Comparison of ENCODE assay signal across 8 cellular contexts in the genomic region with DNA sequence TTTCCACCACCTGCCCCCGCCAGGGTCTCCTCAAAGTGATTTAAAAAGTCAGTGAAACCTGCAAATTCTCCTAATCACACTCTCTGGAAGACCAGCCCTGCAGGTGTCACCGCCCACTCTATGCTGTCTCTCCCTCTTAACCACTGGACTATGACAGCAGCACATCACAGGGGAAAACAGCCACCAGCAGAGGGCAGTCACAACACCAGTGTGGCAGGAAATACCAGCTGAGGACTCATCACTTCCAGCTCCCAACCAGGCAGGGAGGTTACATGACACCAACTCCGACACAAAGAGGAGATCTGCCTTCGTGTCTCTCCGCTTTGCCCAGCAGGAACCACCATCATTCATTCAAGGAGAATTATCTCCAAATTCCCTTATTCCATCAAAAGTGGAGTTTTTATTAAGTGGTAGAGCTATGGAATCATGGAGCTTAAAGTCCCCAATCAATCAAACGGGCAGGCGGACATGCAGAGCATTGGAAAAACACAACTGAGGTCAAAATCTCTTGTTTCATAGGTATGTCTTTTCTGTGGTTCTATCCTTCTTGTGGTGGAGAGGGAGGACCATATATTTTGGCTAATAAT.
DNase-seq lines count a peak whose midpoint lies in the region; ATAC-seq and TF ChIP-seq lines count a peak whose summit lies in the region.

No MANE protein-coding gene starts in this region.

- ATAC-seq in GM19463 (IDR thresholded peaks at IDR 0.05; ENCODE audit: unreplicated experiment): peak; percentile 82
- peak; percentile 89 for ATAC-seq in stimulated activated naive CD8-positive, alpha-beta T cell treated with anti-CD3 and anti-CD28 coated beads, Interleukin-15, amount 100 ng/mL, for 72 hours

- peaks cover 7% of the 10 kb centered on the region for H3F3A ChIP-seq in neural progenitor cell (ENCODE audit: low read depth)

- peaks cover 9% of the 10 kb centered on the region for H3K36me3 Mint-ChIP-seq in neural progenitor cell

- H3K4me1 ChIP-seq in BLaER1: peaks cover 90% of the 10 kb centered on the region
- H3K4me1 ChIP-seq in OCI-LY3 (ENCODE audit: low read length): peaks cover 16% of the 10 kb centered on the region
- H3K4me1 ChIP-seq in neural progenitor cell: peaks cover 16% of the 10 kb centered on the region

- H3K9ac ChIP-seq in BLaER1 (peak overlapping the region; percentile 77; the same call in 1 of the 2 replicates), OCI-LY3 (ENCODE audit: low read length) (no peak overlapping the region), neural progenitor cell (no peak overlapping the region)

- H3K27ac Mint-ChIP-seq in neural progenitor cell: no peak overlapping the region
- peak overlapping the region in 1 of 2 donors; percentile 3 for H3K27ac Mint-ChIP-seq in stimulated activated naive CD8-positive, alpha-beta T cell treated with anti-CD3 and anti-CD28 coated beads, Interleukin-15, amount 100 ng/mL, for 72 hours

- TF ChIP-seq CTCF in OCI-LY3 (IDR thresholded peaks at IDR 0.05; ENCODE audit: low read depth, low read length) (peak; percentile 90), neural progenitor cell (IDR thresholded peaks at IDR 0.05) (peak; percentile 93)

- DNase-seq in HT1080 (ENCODE audit: low read depth) (peak; percentile 91), fibroblast of peridontal ligament (ENCODE audit: extremely low read depth) (peak; percentile 55), neural progenitor cell (ENCODE audit: low spot score) (peak; percentile 92)
- peak; percentile 63 for DNase-seq in activated T-cell treated with anti-CD3 and anti-CD28 coated beads, Interleukin-2, amount 50 U/mL, for 1 hour
- DNase-seq in stimulated activated naive CD8-positive, alpha-beta T cell treated with anti-CD3 and anti-CD28 coated beads, Interleukin-15, amount 100 ng/mL, for 72 hours: peak; percentile 68 to 81

- H3K9me3 ChIP-seq in BLaER1 (no peaks in the 10 kb centered on the region), OCI-LY3 (ENCODE audit: insufficient read depth, low read length) (no peaks in the 10 kb centered on the region), neural progenitor cell (ENCODE audit: low read depth) (no peaks in the 10 kb centered on the region)

- peak overlapping the region; percentile 77 for H3K27ac ChIP-seq in BLaER1
- H3K27ac ChIP-seq in OCI-LY3 (ENCODE audit: low read length): no peak overlapping the region
- H3K27ac ChIP-seq in neural progenitor cell: no peak overlapping the region

- H4K20me1 ChIP-seq in BLaER1: peaks cover 67% of the 10 kb centered on the region
- 0 out of 2 replicates have a peak, but pooled peaks cover 3% of the 10 kb centered on the region for H4K20me1 ChIP-seq in OCI-LY3 (ENCODE audit: insufficient read depth, low read length)
- peaks cover 26% of the 10 kb centered on the region for H4K20me1 ChIP-seq in neural progenitor cell (ENCODE audit: low read depth)

- H3K36me3 ChIP-seq in BLaER1 (peaks cover 17% of the 10 kb centered on the region), OCI-LY3 (replicated peaks; ENCODE audit: low read depth, low read length) (no peaks in the 10 kb centered on the region), neural progenitor cell (no peaks in the 10 kb centered on the region)

- H3K79me2 ChIP-seq in OCI-LY3 (ENCODE audit: low read length) (no peaks in the 10 kb centered on the region), neural progenitor cell (ENCODE audit: low read depth) (peaks cover 70% of the 10 kb centered on the region)

- no peak overlapping the region for H3K4me3 Mint-ChIP-seq in neural progenitor cell
- H3K4me3 Mint-ChIP-seq in stimulated activated naive CD8-positive, alpha-beta T cell treated with anti-CD3 and anti-CD28 coated beads, Interleukin-15, amount 100 ng/mL, for 72 hours: no peak overlapping the region

- H3K9me3 Mint-ChIP-seq in neural progenitor cell: no peaks in the 10 kb centered on the region
- H3K9me3 Mint-ChIP-seq in stimulated activated naive CD8-positive, alpha-beta T cell treated with anti-CD3 and anti-CD28 coated beads, Interleukin-15, amount 100 ng/mL, for 72 hours: no peaks in the 10 kb centered on the region

- peak overlapping the region; percentile 60 for H3K4me3 ChIP-seq in BLaER1
- H3K4me3 ChIP-seq in OCI-LY3 (ENCODE audit: low read length): peak overlapping the region; percentile 22
- H3K4me3 ChIP-seq in neural progenitor cell: no peak overlapping the region

- no peak overlapping the region for H2AFZ ChIP-seq in OCI-LY3 (ENCODE audit: low read depth, low read length)
- no peak overlapping the region for H2AFZ ChIP-seq in neural progenitor cell (replicated peaks)

- H3K4me1 Mint-ChIP-seq in neural progenitor cell: peaks cover 39% of the 10 kb centered on the region
- H3K4me1 Mint-ChIP-seq in stimulated activated naive CD8-positive, alpha-beta T cell treated with anti-CD3 and anti-CD28 coated beads, Interleukin-15, amount 100 ng/mL, for 72 hours: peaks cover 8% of the 10 kb centered on the region

- H3K27me3 Mint-ChIP-seq in neural progenitor cell (ENCODE audit: insufficient read depth, low read depth): no peaks in the 10 kb centered on the region
- H3K27me3 Mint-ChIP-seq in stimulated activated naive CD8-positive, alpha-beta T cell treated with anti-CD3 and anti-CD28 coated beads, Interleukin-15, amount 100 ng/mL, for 72 hours: peaks cover 15% of the 10 kb centered on the region

- H3K4me2 ChIP-seq in BLaER1 (peak overlapping the region; percentile 93), OCI-LY3 (ENCODE audit: low read length) (peak overlapping the region; percentile 56), neural progenitor cell (no peak overlapping the region)

- H3K27me3 ChIP-seq in BLaER1 (no peaks in the 10 kb centered on the region), OCI-LY3 (ENCODE audit: low read depth, low read length) (no peaks in the 10 kb centered on the region), neural progenitor cell (no peaks in the 10 kb centered on the region)
